In the genomic region with DNA sequence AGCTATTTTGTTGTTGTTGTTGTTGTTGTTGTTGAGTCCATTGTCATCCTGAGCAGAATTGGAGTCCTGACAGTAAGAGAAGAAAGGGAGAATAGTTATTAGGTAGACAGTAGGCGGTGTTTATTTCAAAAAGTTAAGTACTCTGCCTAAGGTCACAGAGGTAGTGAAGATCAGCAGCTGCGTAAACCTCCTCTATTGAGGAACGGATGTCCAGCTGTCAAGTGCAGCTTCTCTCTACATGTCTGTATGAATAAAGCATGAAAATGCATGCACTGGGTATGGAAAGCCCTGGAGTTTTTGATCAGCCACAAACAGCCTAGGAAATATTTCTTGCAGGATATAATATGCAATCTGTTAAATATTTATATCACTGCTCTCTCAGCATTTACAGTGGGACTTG, we compare ENCODE assay signal across 20 cellular contexts.
A peak's percentile ranks its signal among the peaks of the same experiment; 100 is the strongest.
DNase-seq lines count a peak whose midpoint lies in the region.
"Had no signal": no experiment of that assay in that cellular context is flagged by ENCODE, and none has a peak within 500 bp of the region (broad histone marks: within the 10 kb centered on the region; RNA-seq: fewer than 3 reads in every experiment).

No MANE protein-coding gene starts in this region.

- DNase-seq in NCI-H2029 (lab: John Stamatoyannopoulos, UW): peak; percentile 6
- DNase-seq in NCI-H2029 treated with DMSO at 0.1 percent for 48 hours (lab: John Stamatoyannopoulos, UW): no peak
- DNase-seq in DMS53 treated with DMSO at 0.1 percent for 48 hours (lab: John Stamatoyannopoulos, UW; ENCODE audit: unreplicated experiment): peak; percentile 30
- peak; percentile 24 for DNase-seq in NCI-H510A treated with DMSO at 0.1 percent for 48 hours (lab: John Stamatoyannopoulos, UW)
- DNase-seq in SHP77 treated with DMSO at 0.1 percent for 48 hours (lab: John Stamatoyannopoulos, UW): peak; percentile 37
- no peak for DNase-seq in Kasumi-1 (lab: John Stamatoyannopoulos, UW)
- DNase-seq in epidermal melanocyte (ENCODE audit: insufficient read length, low spot score): no peak
- no peak for DNase-seq in NCI-H2171 treated with DMSO at 0.1 percent for 48 hours (lab: John Stamatoyannopoulos, UW)
- DNase-seq: AML-193; Caco-2; CD4-positive, alpha-beta T cell; Karpas-422; NCI-H1105 treated with DMSO at 0.1 percent for 48 hours; NCI-H187; NCI-H2107; NCI-H446; NCI-H526 treated with DMSO at 0.1 percent for 48 hours; NK-92 treated with Interleukin-12 subunit alpha and Interleukin-12 subunit beta, amount 100 ng/mL, for 24 hours; PC-9; Right ventricle myocardium superior had no signal

Comparison
In these comparisons a context has a peak if more than half of its experiments do, and no peak if none do; other contexts are left out.
1. DNase-seq: peak in NCI-H2029 (single experiment), DMS53 treated with DMSO at 0.1 percent for 48 hours (single experiment), NCI-H510A treated with DMSO at 0.1 percent for 48 hours (single experiment) and SHP77 treated with DMSO at 0.1 percent for 48 hours (single experiment); none in NCI-H2029 treated with DMSO at 0.1 percent for 48 hours (single experiment), Kasumi-1 (0 of 2), epidermal melanocyte (single experiment) and NCI-H2171 treated with DMSO at 0.1 percent for 48 hours (single experiment).